ENCODE assay signal across 8 cellular contexts in the genomic region with DNA sequence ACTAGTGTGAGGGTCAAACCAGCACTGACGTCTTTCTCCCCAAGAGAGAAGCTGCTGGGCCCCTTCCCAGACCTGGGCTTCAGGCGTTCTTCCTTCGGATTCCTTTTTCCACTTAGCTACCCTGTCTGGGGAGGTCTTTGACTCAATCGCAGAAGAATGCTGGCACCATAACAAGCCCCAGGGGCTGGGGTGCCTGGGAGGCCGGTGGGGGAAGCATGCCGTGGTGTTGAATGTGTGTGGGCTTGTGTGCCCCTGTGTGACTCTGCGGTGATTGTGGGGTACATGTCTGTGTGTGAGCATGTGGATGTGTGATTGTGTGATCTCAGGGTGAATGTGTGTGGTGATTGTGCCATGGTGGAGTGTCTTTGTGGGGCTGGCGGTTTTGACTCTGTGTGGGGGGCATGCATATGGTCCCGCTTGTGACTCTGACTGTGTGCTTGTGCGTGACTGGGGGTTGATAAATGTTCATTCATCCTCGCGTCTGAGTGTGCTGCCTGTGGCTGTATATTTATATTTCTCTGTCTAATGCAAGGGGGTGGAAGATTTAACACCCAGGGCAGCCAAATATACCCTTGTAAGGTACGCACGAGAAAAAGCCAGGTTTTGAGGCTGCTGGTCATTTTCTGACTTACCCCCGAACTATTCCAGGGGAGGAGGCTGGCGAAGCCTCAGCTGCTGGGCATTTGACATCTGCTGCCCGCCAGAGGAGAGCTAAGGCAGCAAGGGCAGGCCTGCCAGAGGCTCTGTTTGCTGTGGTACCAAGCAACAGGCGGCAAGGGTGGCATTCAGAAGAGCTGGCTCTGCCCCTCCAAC. TPM values are rescaled to one million over a fixed set of nuclear protein-coding genes. Genes with fewer than 3 reads are reported as not detected.
DNase-seq lines count a peak whose midpoint lies in the region; ATAC-seq and TF ChIP-seq lines count a peak whose summit lies in the region.

No MANE protein-coding gene starts in this region.

- intact Hi-C loops in Right ventricle myocardium superior (cut with DNase I), result no loop called here
- intact Hi-C loops in CD4-positive, alpha-beta T cell (cut with DNase I, micrococcal nuclease), result no loop called here

- H3K27me3 Mint-ChIP-seq in CD4-positive, alpha-beta T cell, result peaks cover 52% of the 10 kb centered on the region

- peak; percentile 63 for ATAC-seq in Right ventricle myocardium superior (ENCODE audit: poor library complexity)
- no peak for ATAC-seq in GM21515 (IDR thresholded peaks at IDR 0.05; ENCODE audit: unreplicated experiment)
- ATAC-seq in CD4-positive, alpha-beta T cell (ENCODE audit: poor library complexity), result no peak
- ATAC-seq in GM19351 (IDR thresholded peaks at IDR 0.05; ENCODE audit: unreplicated experiment), result no peak

- peak overlapping the region; percentile 84 for H3K4me3 ChIP-seq in WI38 (ENCODE audit: low read depth, low read length)

- no peaks in the 10 kb centered on the region for H3K9me3 Mint-ChIP-seq in CD4-positive, alpha-beta T cell

- POLR2A ChIA-PET in CD4-positive, alpha-beta T cell (lab: Charles Lee), result no interaction called here

- CTCF ChIA-PET in CD4-positive, alpha-beta T cell (lab: Charles Lee), result interaction anchor here (1.0 kb wide), 1 partner anchor 9 kb away, joined by 4 read pairs; no protein-coding TSS in a partner anchor

- no peak overlapping the region for H3K27ac Mint-ChIP-seq in CD4-positive, alpha-beta T cell

- no peak overlapping the region for H3K4me3 Mint-ChIP-seq in CD4-positive, alpha-beta T cell

- TF ChIP-seq CTCF in GM20000 (IDR thresholded peaks at IDR 0.05; ENCODE audit: extremely low read depth, missing control alignments) (no peak), WI38 (IDR thresholded peaks at IDR 0.05; ENCODE audit: low read depth, low read length) (no peak)
- TF ChIP-seq CTCF in CD4-positive, alpha-beta T cell (IDR thresholded peaks at IDR 0.05), result no peak

- H3K27ac ChIP-seq in CD4-positive, alpha-beta T cell (ENCODE audit: low read depth, low read length), result no peak overlapping the region

- no peaks in the 10 kb centered on the region for H3K36me3 Mint-ChIP-seq in CD4-positive, alpha-beta T cell (ENCODE audit: low read depth)

- peaks cover 44% of the 10 kb centered on the region for H3K27me3 ChIP-seq in CD4-positive, alpha-beta T cell (ENCODE audit: control insufficient read depth, insufficient read depth, low read length)

- H3K4me1 Mint-ChIP-seq in CD4-positive, alpha-beta T cell (ENCODE audit: low read depth), result peaks cover 12% of the 10 kb centered on the region

- no peaks in the 10 kb centered on the region for H3K9me3 ChIP-seq in CD4-positive, alpha-beta T cell (ENCODE audit: control insufficient read depth, low read length)

- DNase-seq in GM20000 (ENCODE audit: low spot score), result peak; percentile 22
- peak; percentile 68 for DNase-seq in Right ventricle myocardium superior
- DNase-seq in retina, result peak; percentile 32
- no peak for DNase-seq in CD4-positive, alpha-beta T cell
- no peak for DNase-seq in OCI-M2 (lab: John Stamatoyannopoulos, UW; ENCODE audit: unreplicated experiment)

RNA-seq across cellular contexts. Expression of gene SYNC, which starts 1.1 kb away (rescaled TPM):
- total RNA-seq in Right ventricle myocardium superior, result 22.1 TPM
- total RNA-seq in CD4-positive, alpha-beta T cell, result not detected

RNA-seq across cellular contexts. Expression of gene RBBP4, which starts 52.7 kb away (rescaled TPM):
- 89.7 TPM for total RNA-seq in Right ventricle myocardium superior
- 100 to 1,000 TPM; 108 to 117 TPM for total RNA-seq in CD4-positive, alpha-beta T cell

RNA-seq across cellular contexts. Expression of gene ZBTB8OS, which starts 53.3 kb away (rescaled TPM):
- 34.4 TPM for total RNA-seq in Right ventricle myocardium superior
- total RNA-seq in CD4-positive, alpha-beta T cell, result 10 to 100 TPM; 23.9 to 24.1 TPM

Comparison
In these comparisons a context has a peak if more than half of its experiments do, and no peak if none do; other contexts are left out.
1. DNase-seq: peak in GM20000 (single experiment), Right ventricle myocardium superior (single experiment) and retina (single experiment); none in CD4-positive, alpha-beta T cell (0 of 10) and OCI-M2 (single experiment).
2. RNA of gene SYNC, which starts 1.1 kb away (total RNA-seq): 22.1 TPM in Right ventricle myocardium superior (single experiment); not detected in CD4-positive, alpha-beta T cell; every median in the first group is over 10 times any median in the second.